Comparison of ENCODE assay signal across 8 cellular contexts in genomic region chr16:77722315-77723107, GRCh38. TPM values are rescaled to one million over a fixed set of nuclear protein-coding genes. Genes with fewer than 3 reads are reported as not detected.
DNase-seq lines count a peak whose midpoint lies in the region; ATAC-seq and TF ChIP-seq lines count a peak whose summit lies in the region.

Gene NUDT7 (plus strand): TSS chr16:77722514. CDS start chr16:77722583, 69 bp downstream.

- DNase-seq in NCI-H2029 (lab: John Stamatoyannopoulos, UW) (peak; percentile 88), T1000 (lab: John Stamatoyannopoulos, UW) (peak; percentile 93), body of pancreas (peak; percentile 99 to 100 (median 100)), iPS DF 6.9 (ENCODE audit: low read depth, low spot score) (peak; percentile 87), gastrocnemius medialis (peak; percentile 96 to 97)

- H3K9me3 ChIP-seq in body of pancreas (no peaks in the 10 kb centered on the region), iPS DF 6.9 (ENCODE audit: control insufficient read depth, insufficient read depth, low read length) (no peaks in the 10 kb centered on the region), gastrocnemius medialis (no peaks in the 10 kb centered on the region)

- peak; percentile 43 for TF ChIP-seq CTCF in 22Rv1 (IDR thresholded peaks at IDR 0.05)
- peak in 2 of 7 experiments; percentile 22 to 23 for TF ChIP-seq CTCF in body of pancreas (IDR thresholded peaks at IDR 0.05)
- no peak for TF ChIP-seq CTCF in gastrocnemius medialis (IDR thresholded peaks at IDR 0.05 in 4 of 5, conservative IDR thresholded peaks at IDR 0.05 in 1 of 5)

- intact Hi-C loops in body of pancreas (cut with DNase I) (loop anchor here (10.0 kb wide), 1 partner anchor 372 kb away; the partner anchor contains the start of gene WWOX), gastrocnemius medialis (cut with DNase I; ENCODE audit: low total_unique reads) (loop anchor here (5.0 kb wide), 2 partner anchors 375 to 530 kb away; partner anchors contain the start of genes MON1B and WWOX)

- in situ Hi-C loops in gastrocnemius medialis (cut with MboI; ENCODE audit: low sequenced_read_pairs in 4 of 4) = no loop called here

- TF ChIP-seq POLR2A in body of pancreas (IDR thresholded peaks at IDR 0.05) = peak; percentile 62 to 91 (median 84)
- TF ChIP-seq POLR2A in gastrocnemius medialis (IDR thresholded peaks at IDR 0.05) = peak; percentile 38 to 40

- ATAC-seq in GM18508 (IDR thresholded peaks at IDR 0.05; ENCODE audit: insufficient read depth, unreplicated experiment) (peak; percentile 66), HG02981 (IDR thresholded peaks at IDR 0.05; ENCODE audit: unreplicated experiment) (peak; percentile 84), body of pancreas (peak; percentile 98), gastrocnemius medialis (peak; percentile 98 to 99)

- no peak within 1 kb of the TSS for H3K27ac ChIP-seq in 22Rv1
- peak within 1 kb of the TSS; percentile 83 to 90 (median 86) for H3K27ac ChIP-seq in body of pancreas
- H3K27ac ChIP-seq in iPS DF 6.9 (ENCODE audit: low read length) = no peak within 1 kb of the TSS
- peak within 1 kb of the TSS; percentile 85 to 87 (median 86) for H3K27ac ChIP-seq in gastrocnemius medialis

- no peaks in the 10 kb centered on the region for H3K36me3 ChIP-seq in body of pancreas (replicated peaks in 1 of 2; ENCODE audit: insufficient read depth in 1 of 2, low read depth in 2 of 2)
- no peaks in the 10 kb centered on the region for H3K36me3 ChIP-seq in iPS DF 6.9 (ENCODE audit: control insufficient read depth, insufficient read depth, low read length)
- no peaks in the 10 kb centered on the region for H3K36me3 ChIP-seq in gastrocnemius medialis

- H3K4me3 ChIP-seq in body of pancreas = peak within 1 kb of the TSS; percentile 24 to 70
- H3K4me3 ChIP-seq in iPS DF 6.9 (ENCODE audit: low read length) = peak within 1 kb of the TSS; percentile 68; the same call in 1 of the 2 replicates
- peak within 1 kb of the TSS; percentile 71 to 99 (median 84) for H3K4me3 ChIP-seq in gastrocnemius medialis

- WGBS in body of pancreas, 2 donors = 0 to 3% methylated on average over 16 to 53 of the region's 55 CpGs
- WGBS in iPS DF 6.9 (ENCODE audit: insufficient coverage, insufficient read length) = no CpG with 5 or more reads among the region's 55 CpGs

- no peaks in the 10 kb centered on the region for H3K27me3 ChIP-seq in body of pancreas
- H3K27me3 ChIP-seq in iPS DF 6.9 (ENCODE audit: control insufficient read depth, insufficient read depth, low read length) = no peaks in the 10 kb centered on the region
- H3K27me3 ChIP-seq in gastrocnemius medialis = no peaks in the 10 kb centered on the region

- H3K4me1 ChIP-seq in body of pancreas = peaks cover 10% of the 10 kb centered on the region
- H3K4me1 ChIP-seq in iPS DF 6.9 (ENCODE audit: control insufficient read depth, insufficient read depth, low read length) = peaks cover 2% of the 10 kb centered on the region; the same call in 1 of the 2 replicates
- H3K4me1 ChIP-seq in gastrocnemius medialis = peaks cover 5 to 6% of the 10 kb centered on the region in 2 donors

RNA-seq across cellular contexts. Expression of gene NUDT7, which starts in this region (rescaled TPM):
- total RNA-seq in body of pancreas (1 to 10 TPM; 5.2 to 9.2 TPM), gastrocnemius medialis (10 to 100 TPM in 1 of 4 donors, 1 to 10 TPM in 3; 2.3 to 11.0 (median 3.4) TPM)

Comparison
In these comparisons a context has a peak if more than half of its experiments do, and no peak if none do; other contexts are left out.
1. H3K27ac ChIP-seq: peak in body of pancreas (4 of 4) and gastrocnemius medialis (4 of 4); none in 22Rv1 (single experiment) and iPS DF 6.9 (single experiment).
2. Peak in every context shown above with its lines, with median percentiles within 50 percentile points of each other: ATAC-seq, DNase-seq and H3K4me3 ChIP-seq.